ENCODE assay signal across 18 cellular contexts in genomic region chrX:107549504-107549903, GRCh38.
DNase-seq lines count a peak whose midpoint lies in the region; ATAC-seq and TF ChIP-seq lines count a peak whose summit lies in the region.
"Had no signal": no experiment of that assay in that cellular context is flagged by ENCODE, and none has a peak within 500 bp of the region (broad histone marks: within the 10 kb centered on the region; RNA-seq: fewer than 3 reads in every experiment).

No MANE protein-coding gene starts in this region.

- no peak overlapping the region for H3K4ac ChIP-seq in trophoblast cell (ENCODE audit: low read depth, low read length)

- H3K4me3 ChIP-seq in trophoblast cell (ENCODE audit: low read depth, low read length) (no peak overlapping the region), esophagus muscularis mucosa (no peak overlapping the region)
- H3K4me3 ChIP-seq: BLaER1 treated with 17β-estradiol and CSF1 and Interleukin-3, amounts not matched to agents 10 nM and 100 nM; colonic mucosa; neural progenitor cell; psoas muscle; upper lobe of right lung had no signal

- no peak overlapping the region for H3K23ac ChIP-seq in trophoblast cell (ENCODE audit: low read length)

- peak; percentile 6 for DNase-seq in activated naive CD4-positive, alpha-beta T cell treated with Interleukin-2 at 50 U/mL for 16 hours
- DNase-seq in activated naive CD4-positive, alpha-beta T cell treated with anti-CD3 and anti-CD28 coated beads for 36 hours = no peak
- DNase-seq in T-cell (peak in 28 of 34 experiments; percentile 1 to 43 (median 13)), trophoblast cell (peak; percentile 34 to 65), mesenteric fat pad (ENCODE audit: low spot score) (no peak), esophagus muscularis mucosa (ENCODE audit: extremely low spot score) (no peak)
- DNase-seq in activated naive CD4-positive, alpha-beta T cell treated with anti-CD3 and anti-CD28 coated beads, Interleukin-2, amount 50 U/mL, for 72 hours (ENCODE audit: low spot score in 2 of 2) = no peak
- DNase-seq: colonic mucosa, NCI-H2081, NCI-H345, NCI-H82, OCI-M1, psoas muscle, upper lobe of right lung had no signal

- H3K36me3 Mint-ChIP-seq in activated naive CD4-positive, alpha-beta T cell treated with anti-CD3 and anti-CD28 coated beads for 36 hours (ENCODE audit: low read depth) = no peaks in the 10 kb centered on the region
- no peaks in the 10 kb centered on the region for H3K36me3 Mint-ChIP-seq in T-cell
- no peaks in the 10 kb centered on the region for H3K36me3 Mint-ChIP-seq in activated naive CD4-positive, alpha-beta T cell treated with anti-CD3 and anti-CD28 coated beads, Interleukin-2, amount 50 U/mL, for 72 hours

- H3K4me1 ChIP-seq in trophoblast cell (ENCODE audit: control insufficient read depth in 1 of 2, insufficient read depth in 2 of 2, low read length in 2 of 2) (peaks cover 2 to 3% of the 10 kb centered on the region in 2 experiments), esophagus muscularis mucosa (no peaks in the 10 kb centered on the region)
- H3K4me1 ChIP-seq: colonic mucosa, neural progenitor cell, psoas muscle, upper lobe of right lung had no signal

- no peak overlapping the region for H3K4me2 ChIP-seq in trophoblast cell (ENCODE audit: low read length)
- H3K4me2 ChIP-seq: BLaER1 treated with 17β-estradiol and CSF1 and Interleukin-3, amounts not matched to agents 10 nM and 100 nM; neural progenitor cell had no signal

- no peak overlapping the region for H4K91ac ChIP-seq in trophoblast cell (ENCODE audit: low read depth, low read length)

- no peak overlapping the region for H4K8ac ChIP-seq in trophoblast cell (ENCODE audit: low read depth, low read length)

- no peak for TF ChIP-seq EP300 in esophagus muscularis mucosa (IDR thresholded peaks at IDR 0.05)

- no peak overlapping the region for H3K27ac ChIP-seq in trophoblast cell (ENCODE audit: low read depth, low read length)
- H3K27ac ChIP-seq in esophagus muscularis mucosa (replicated peaks in 1 of 4) = no peak overlapping the region
- H3K27ac ChIP-seq: BLaER1 treated with 17β-estradiol and CSF1 and Interleukin-3, amounts not matched to agents 10 nM and 100 nM; colonic mucosa; neural progenitor cell; psoas muscle; upper lobe of right lung had no signal

- H3K27me3 ChIP-seq in trophoblast cell (ENCODE audit: insufficient read depth, low read length) (no peaks in the 10 kb centered on the region), esophagus muscularis mucosa (no peaks in the 10 kb centered on the region)
- H3K27me3 ChIP-seq: colonic mucosa, neural progenitor cell, upper lobe of right lung had no signal

- no peaks in the 10 kb centered on the region for H3K36me3 ChIP-seq in trophoblast cell (ENCODE audit: control insufficient read depth in 1 of 2, insufficient read depth in 2 of 2, low read length in 2 of 2)
- no peaks in the 10 kb centered on the region for H3K36me3 ChIP-seq in esophagus muscularis mucosa
- H3K36me3 ChIP-seq: BLaER1 treated with 17β-estradiol and CSF1 and Interleukin-3, amounts not matched to agents 10 nM and 100 nM; colonic mucosa; neural progenitor cell; upper lobe of right lung had no signal

- no peak overlapping the region for H3K14ac ChIP-seq in trophoblast cell (ENCODE audit: low read length)

- POLR2A ChIA-PET in T-cell (lab: Charles Lee) = interaction anchor here in 1 of 2 donors (1.0 kb wide), 1 partner anchor 321 kb away, joined by 5 read pairs; no protein-coding TSS in a partner anchor

- no peaks in the 10 kb centered on the region for H3K79me2 ChIP-seq in trophoblast cell (ENCODE audit: control insufficient read depth, insufficient read depth, low read length, poor library complexity)

- intact Hi-C loops in activated naive CD4-positive, alpha-beta T cell treated with anti-CD3 and anti-CD28 coated beads for 36 hours (cut with micrococcal nuclease) = no loop called here
- intact Hi-C loops in esophagus muscularis mucosa (cut with DNase I) = no loop called here

- H2AK5ac ChIP-seq in trophoblast cell (ENCODE audit: low read length) = no peak overlapping the region

- no peak overlapping the region for H3K27ac Mint-ChIP-seq in activated naive CD4-positive, alpha-beta T cell treated with anti-CD3 and anti-CD28 coated beads for 36 hours
- peak overlapping the region in 1 of 2 donors; percentile 32 for H3K27ac Mint-ChIP-seq in T-cell
- peak overlapping the region; percentile 61 to 67 for H3K27ac Mint-ChIP-seq in activated naive CD4-positive, alpha-beta T cell treated with anti-CD3 and anti-CD28 coated beads, Interleukin-2, amount 50 U/mL, for 72 hours
- H3K27ac Mint-ChIP-seq: neural progenitor cell had no signal

- WGBS in trophoblast cell (ENCODE audit: extremely low coverage, insufficient coverage, insufficient read length) = no CpG with 5 or more reads among the region's 5 CpGs
- 81% methylated on average over 5 of the region's 5 CpGs for WGBS in esophagus muscularis mucosa

- H2BK5ac ChIP-seq in trophoblast cell (ENCODE audit: low read depth, low read length, poor library complexity) = no peak overlapping the region

- no peak for TF ChIP-seq POLR2A in esophagus muscularis mucosa (IDR thresholded peaks at IDR 0.05; ENCODE audit: low read depth)

- no peak overlapping the region for H2AFZ ChIP-seq in trophoblast cell (ENCODE audit: insufficient read depth, low read length, poor library complexity)
- H2AFZ ChIP-seq: neural progenitor cell had no signal

- peaks cover 16% of the 10 kb centered on the region for H3K4me1 Mint-ChIP-seq in activated naive CD4-positive, alpha-beta T cell treated with anti-CD3 and anti-CD28 coated beads for 36 hours (ENCODE audit: low read depth)
- peaks cover 13 to 19% (median 18%) of the 10 kb centered on the region in 3 donors for H3K4me1 Mint-ChIP-seq in T-cell

- peak; percentile 52 to 98 (median 62) for ATAC-seq in T-cell (replicated peaks in 1 of 4)
- ATAC-seq in activated naive CD4-positive, alpha-beta T cell treated with anti-CD3 and anti-CD28 coated beads, Interleukin-2, amount 50 U/mL, for 72 hours = peak in 1 of 2 donors; percentile 22
- no peak for ATAC-seq in GM18520 (IDR thresholded peaks at IDR 0.05; ENCODE audit: unreplicated experiment)
- ATAC-seq: psoas muscle, Right ventricle myocardium inferior, upper lobe of right lung had no signal

- H3K27me3 Mint-ChIP-seq in activated naive CD4-positive, alpha-beta T cell treated with anti-CD3 and anti-CD28 coated beads for 36 hours (ENCODE audit: low read depth) = no peaks in the 10 kb centered on the region
- H3K27me3 Mint-ChIP-seq in T-cell = peaks cover 0 to 17% of the 10 kb centered on the region in 2 donors

- no peak overlapping the region for H3K18ac ChIP-seq in trophoblast cell (ENCODE audit: low read length)

- no peak for TF ChIP-seq CTCF in esophagus muscularis mucosa (IDR thresholded peaks at IDR 0.05)

- H2BK120ac ChIP-seq in trophoblast cell (ENCODE audit: insufficient read depth, low read length, poor library complexity) = no peak overlapping the region

- H3K9ac ChIP-seq in trophoblast cell (ENCODE audit: low read length) = no peak overlapping the region
- H3K9ac ChIP-seq: BLaER1 treated with 17β-estradiol and CSF1 and Interleukin-3, amounts not matched to agents 10 nM and 100 nM; neural progenitor cell had no signal

- H3K9me3 Mint-ChIP-seq in activated naive CD4-positive, alpha-beta T cell treated with anti-CD3 and anti-CD28 coated beads for 36 hours = no peaks in the 10 kb centered on the region
- H3K9me3 Mint-ChIP-seq in T-cell = no peaks in the 10 kb centered on the region
- no peaks in the 10 kb centered on the region for H3K9me3 Mint-ChIP-seq in activated naive CD4-positive, alpha-beta T cell treated with anti-CD3 and anti-CD28 coated beads, Interleukin-2, amount 50 U/mL, for 72 hours
- H3K9me3 Mint-ChIP-seq: neural progenitor cell had no signal

- no peak overlapping the region for H2BK12ac ChIP-seq in trophoblast cell (ENCODE audit: low read length)

- H3K79me1 ChIP-seq in trophoblast cell (ENCODE audit: low read length) = no peaks in the 10 kb centered on the region

- CTCF ChIA-PET in activated naive CD4-positive, alpha-beta T cell treated with anti-CD3 and anti-CD28 coated beads for 36 hours (lab: Charles Lee) = no interaction called here
- CTCF ChIA-PET in T-cell (lab: Charles Lee) = no interaction called here

- no peak overlapping the region for H4K12ac ChIP-seq in trophoblast cell (ENCODE audit: low read depth, low read length)

- no peak overlapping the region for H3K4me3 Mint-ChIP-seq in activated naive CD4-positive, alpha-beta T cell treated with anti-CD3 and anti-CD28 coated beads for 36 hours
- H3K4me3 Mint-ChIP-seq in T-cell = peak overlapping the region in 2 of 3 donors; percentile 13 to 35
- H3K4me3 Mint-ChIP-seq: neural progenitor cell had no signal

- H3K9me3 ChIP-seq in trophoblast cell (ENCODE audit: insufficient read depth, low read depth, low read length) (no peaks in the 10 kb centered on the region), esophagus muscularis mucosa (no peaks in the 10 kb centered on the region)
- H3K9me3 ChIP-seq: BLaER1 treated with 17β-estradiol and CSF1 and Interleukin-3, amounts not matched to agents 10 nM and 100 nM; colonic mucosa; psoas muscle; upper lobe of right lung had no signal

Comparison
In these comparisons a context has a peak if more than half of its experiments do, and no peak if none do; other contexts are left out.
1. DNase-seq: peak in activated naive CD4-positive, alpha-beta T cell treated with Interleukin-2 at 50 U/mL for 16 hours (single experiment), T-cell (28 of 34) and trophoblast cell (2 of 2); none in activated naive CD4-positive, alpha-beta T cell treated with anti-CD3 and anti-CD28 coated beads for 36 hours (single experiment), activated naive CD4-positive, alpha-beta T cell treated with anti-CD3 and anti-CD28 coated beads, Interleukin-2, amount 50 U/mL, for 72 hours (0 of 2), mesenteric fat pad (single experiment) and esophagus muscularis mucosa (single experiment).